ENCODE assay signal across 15 cellular contexts in genomic region chr21:14888202-14888601, GRCh38.
"Had no signal": no experiment of that assay in that cellular context is flagged by ENCODE, and none has a peak within 500 bp of the region (broad histone marks: within the 10 kb centered on the region; RNA-seq: fewer than 3 reads in every experiment).

No MANE protein-coding gene starts in this region.

- DNase-seq: activated effector memory CD4-positive, alpha-beta T cell treated with Interleukin-2 at 50 U/mL for 16 hours; activated T-cell treated with anti-CD3 and anti-CD28 coated beads, Interleukin-2, amount 50 U/mL, for 1 hour; amniotic stem cell; body of pancreas; left cardiac atrium; mammary epithelial cell; natural killer cell; sigmoid colon; stimulated activated CD4-positive, alpha-beta T cell treated with anti-CD3 and anti-CD28 coated beads, Interleukin-12 subunit alpha, Interleukin-12 subunit beta, amount 100 ng/mL, for 4 hours; stimulated activated CD4-positive, alpha-beta T cell treated with anti-CD3 and anti-CD28 coated beads, Interleukin-4, amount 100 ng/mL, for 4 hours had no signal

- H3K36me3 ChIP-seq: sigmoid colon, tibial nerve, vagina had no signal

- H3K27ac Mint-ChIP-seq: activated naive CD4-positive, alpha-beta T cell treated with anti-CD3 and anti-CD28 coated beads, Interleukin-2, amount 50 U/mL, for 24 hours; natural killer cell; progenitor cell of endocrine pancreas had no signal

- H3K9me3 Mint-ChIP-seq: activated naive CD4-positive, alpha-beta T cell treated with anti-CD3 and anti-CD28 coated beads, Interleukin-2, amount 50 U/mL, for 24 hours; natural killer cell had no signal

- H3K4me1 ChIP-seq: body of pancreas, sigmoid colon had no signal

- H3K4me3 Mint-ChIP-seq: activated naive CD4-positive, alpha-beta T cell treated with anti-CD3 and anti-CD28 coated beads, Interleukin-2, amount 50 U/mL, for 24 hours; natural killer cell had no signal

- H3K36me3 Mint-ChIP-seq: activated naive CD4-positive, alpha-beta T cell treated with anti-CD3 and anti-CD28 coated beads, Interleukin-2, amount 50 U/mL, for 24 hours; natural killer cell had no signal

- ATAC-seq: activated CD4-positive, CD25-positive, alpha-beta regulatory T cell treated with anti-CD3 and anti-CD28 coated beads, Interleukin-2, amount 50 U/mL, for 24 hours; natural killer cell had no signal

- H3K4me1 Mint-ChIP-seq: activated naive CD4-positive, alpha-beta T cell treated with anti-CD3 and anti-CD28 coated beads, Interleukin-2, amount 50 U/mL, for 24 hours had no signal

- H3K27me3 ChIP-seq: body of pancreas, sigmoid colon, tibial nerve, vagina had no signal

- H3K4me3 ChIP-seq: body of pancreas, sigmoid colon, tibial nerve, vagina had no signal

- H3K27me3 Mint-ChIP-seq: activated naive CD4-positive, alpha-beta T cell treated with anti-CD3 and anti-CD28 coated beads, Interleukin-2, amount 50 U/mL, for 24 hours; progenitor cell of endocrine pancreas had no signal

- H3K27ac ChIP-seq: body of pancreas, vagina had no signal

- H3K9me3 ChIP-seq: body of pancreas, sigmoid colon, tibial nerve, vagina had no signal
